Comparison of ENCODE assay signal across 8 cellular contexts in the genomic region with DNA sequence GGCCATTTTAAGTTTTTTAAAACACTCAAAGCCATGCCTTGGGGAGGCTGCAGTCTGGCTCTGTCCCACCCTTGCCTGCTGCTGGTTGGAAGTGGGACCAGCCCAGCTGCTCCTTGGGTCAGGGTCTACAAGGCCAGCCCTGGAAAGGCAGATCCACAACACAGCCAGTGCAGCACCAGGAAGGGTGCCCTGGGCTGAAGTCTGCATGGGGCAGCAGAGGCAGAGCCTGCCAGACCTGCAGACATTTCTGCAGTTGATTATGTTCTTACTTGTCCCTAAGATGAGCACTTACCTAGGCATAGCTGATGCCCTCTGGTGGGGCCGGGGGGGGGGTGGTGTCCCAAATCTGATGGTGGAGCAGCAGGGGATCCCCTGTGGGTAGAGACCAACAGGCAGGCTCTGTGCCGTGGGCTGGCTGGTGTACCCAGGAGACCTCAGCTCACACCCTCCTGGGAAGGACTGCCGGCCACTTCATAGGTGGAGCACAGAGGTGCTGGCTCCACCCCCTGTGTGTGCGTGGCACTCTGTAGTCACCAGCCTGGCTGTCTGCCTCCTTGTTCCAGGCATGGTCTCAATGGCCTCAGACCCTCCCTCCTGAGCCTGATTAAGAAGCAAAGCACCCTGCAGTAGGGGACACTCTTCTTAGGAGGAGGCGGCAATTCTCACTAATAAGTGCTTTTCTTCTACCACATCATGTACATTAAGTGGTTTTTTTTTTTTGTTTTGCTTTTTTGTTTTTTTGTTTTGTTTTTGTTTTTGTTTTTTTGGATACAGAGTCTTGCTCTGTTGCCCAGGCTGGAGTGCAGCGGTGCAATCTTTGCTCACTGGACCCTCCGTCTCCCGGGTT.
DNase-seq lines count a peak whose midpoint lies in the region; ATAC-seq and TF ChIP-seq lines count a peak whose summit lies in the region.

No MANE protein-coding gene starts in this region.

- TF ChIP-seq CTCF in BE2C (IDR thresholded peaks at IDR 0.05; ENCODE audit: low read depth, low read length) (no peak), WTC11 (IDR thresholded peaks at IDR 0.05) (no peak), A673 (conservative IDR thresholded peaks at IDR 0.05; ENCODE audit: low read depth, low read length) (no peak)

- H3K9me3 Mint-ChIP-seq in WTC11 = peaks cover 9% of the 10 kb centered on the region

- H3K4me1 Mint-ChIP-seq in WTC11 = peaks cover 8% of the 10 kb centered on the region

- DNase-seq in BE2C = peak; percentile 45
- DNase-seq in WTC11 (ENCODE audit: low spot score) = peak; percentile 27
- no peak for DNase-seq in caudate nucleus (lab: John Stamatoyannopoulos, UW)
- no peak for DNase-seq in A673 (ENCODE audit: low spot score)
- DNase-seq in putamen (ENCODE audit: low spot score) = no peak
- DNase-seq in superior temporal gyrus (ENCODE audit: extremely low spot score) = no peak

- no peaks in the 10 kb centered on the region for H3K27me3 ChIP-seq in BE2C
- no peaks in the 10 kb centered on the region for H3K27me3 ChIP-seq in A673 (replicated peaks; ENCODE audit: insufficient read depth, low read depth, low read length, poor library complexity)

- POLR2A ChIA-PET in WTC11 (lab: Charles Lee) = interaction anchor here (0.6 kb wide), 1 partner anchor 62 kb away, joined by 7 read pairs; no protein-coding TSS in a partner anchor
- POLR2A ChIA-PET in A673 (lab: Charles Lee; ENCODE audit: low non-redundant PET) = no interaction called here

- peaks cover 2% of the 10 kb centered on the region; the same call in 1 of the 2 replicates for H3K9me3 ChIP-seq in BE2C
- no peaks in the 10 kb centered on the region for H3K9me3 ChIP-seq in A673 (ENCODE audit: low read depth, low read length, poor library complexity, severe bottlenecking)

- no TSS peak for BruUV-seq in A673 (replicated peaks; lab: Mats Ljungman, UMichigan)

- peak; percentile 92 for TF ChIP-seq POLR2A in GM18951 (IDR thresholded peaks at IDR 0.05; ENCODE audit: extremely low read depth, insufficient read depth, insufficient read length)

- H3K4me3 Mint-ChIP-seq in WTC11 = no peak overlapping the region

- CTCF ChIA-PET in WTC11 (lab: Charles Lee) (interaction anchor here (1.0 kb wide), 1 partner anchor 226 kb away, joined by 3 read pairs; no protein-coding TSS in a partner anchor), A673 (lab: Charles Lee) (no interaction called here)

- ATAC-seq in HG02973 (IDR thresholded peaks at IDR 0.05; ENCODE audit: unreplicated experiment) (peak; percentile 50), WTC11 (peak; percentile 96)

- H3K27ac Mint-ChIP-seq in WTC11 = no peak overlapping the region

- H3K4me3 ChIP-seq in BE2C (ENCODE audit: low read depth, low read length) = no peak overlapping the region
- H3K4me3 ChIP-seq in A673 (ENCODE audit: low read depth, low read length, poor library complexity, severe bottlenecking) = no peak overlapping the region

- H3K27ac ChIP-seq in caudate nucleus (ENCODE audit: low read depth, low read length) (no peak overlapping the region), A673 (ENCODE audit: low read depth, low read length, poor library complexity, severe bottlenecking) (no peak overlapping the region)

- peaks cover 2% of the 10 kb centered on the region; the same call in 1 of the 2 replicates for H3K36me3 Mint-ChIP-seq in WTC11

- H3K36me3 ChIP-seq in BE2C (no peaks in the 10 kb centered on the region), A673 (ENCODE audit: insufficient read depth, low read length, poor library complexity, severe bottlenecking) (no peaks in the 10 kb centered on the region)

- in situ Hi-C loops in GM18951 (cut with MboI; ENCODE audit: low sequenced_read_pairs, unreplicated experiment) = loop anchor here (10.0 kb wide), 1 partner anchor 96 kb away; a partner anchor contains a TSS

- H3K4me1 ChIP-seq in BE2C = no peaks in the 10 kb centered on the region
- H3K4me1 ChIP-seq in A673 (ENCODE audit: insufficient read depth, low read length, poor library complexity, severe bottlenecking) = no peaks in the 10 kb centered on the region

- peaks cover 8% of the 10 kb centered on the region for H3K27me3 Mint-ChIP-seq in WTC11 (ENCODE audit: low read depth)

- intact Hi-C loops in A673 (cut with micrococcal nuclease; ENCODE audit: unreplicated experiment) = no loop called here

TF ChIP-seq in WTC11, 78 proteins besides CTCF, POLR2A, EP300 and RAD21 (continues in another document):
- TF ChIP-seq OVOL2 (CRISPR knock-in tag; IDR thresholded peaks at IDR 0.05; ENCODE audit: borderline replicate concordance) (no peak), EMX1 (CRISPR knock-in tag; IDR thresholded peaks at IDR 0.05) (no peak), NR3C1 (CRISPR knock-in tag; conservative IDR thresholded peaks at IDR 0.05; ENCODE audit: low read depth) (no peak), ZNF671 (CRISPR knock-in tag; IDR thresholded peaks at IDR 0.05) (no peak), RELA (CRISPR knock-in tag; IDR thresholded peaks at IDR 0.05; ENCODE audit: borderline replicate concordance) (no peak), CREM (CRISPR knock-in tag; IDR thresholded peaks at IDR 0.05) (no peak), MYBL2 (CRISPR knock-in tag; IDR thresholded peaks at IDR 0.05) (no peak)
- TF ChIP-seq, protein P1, sequence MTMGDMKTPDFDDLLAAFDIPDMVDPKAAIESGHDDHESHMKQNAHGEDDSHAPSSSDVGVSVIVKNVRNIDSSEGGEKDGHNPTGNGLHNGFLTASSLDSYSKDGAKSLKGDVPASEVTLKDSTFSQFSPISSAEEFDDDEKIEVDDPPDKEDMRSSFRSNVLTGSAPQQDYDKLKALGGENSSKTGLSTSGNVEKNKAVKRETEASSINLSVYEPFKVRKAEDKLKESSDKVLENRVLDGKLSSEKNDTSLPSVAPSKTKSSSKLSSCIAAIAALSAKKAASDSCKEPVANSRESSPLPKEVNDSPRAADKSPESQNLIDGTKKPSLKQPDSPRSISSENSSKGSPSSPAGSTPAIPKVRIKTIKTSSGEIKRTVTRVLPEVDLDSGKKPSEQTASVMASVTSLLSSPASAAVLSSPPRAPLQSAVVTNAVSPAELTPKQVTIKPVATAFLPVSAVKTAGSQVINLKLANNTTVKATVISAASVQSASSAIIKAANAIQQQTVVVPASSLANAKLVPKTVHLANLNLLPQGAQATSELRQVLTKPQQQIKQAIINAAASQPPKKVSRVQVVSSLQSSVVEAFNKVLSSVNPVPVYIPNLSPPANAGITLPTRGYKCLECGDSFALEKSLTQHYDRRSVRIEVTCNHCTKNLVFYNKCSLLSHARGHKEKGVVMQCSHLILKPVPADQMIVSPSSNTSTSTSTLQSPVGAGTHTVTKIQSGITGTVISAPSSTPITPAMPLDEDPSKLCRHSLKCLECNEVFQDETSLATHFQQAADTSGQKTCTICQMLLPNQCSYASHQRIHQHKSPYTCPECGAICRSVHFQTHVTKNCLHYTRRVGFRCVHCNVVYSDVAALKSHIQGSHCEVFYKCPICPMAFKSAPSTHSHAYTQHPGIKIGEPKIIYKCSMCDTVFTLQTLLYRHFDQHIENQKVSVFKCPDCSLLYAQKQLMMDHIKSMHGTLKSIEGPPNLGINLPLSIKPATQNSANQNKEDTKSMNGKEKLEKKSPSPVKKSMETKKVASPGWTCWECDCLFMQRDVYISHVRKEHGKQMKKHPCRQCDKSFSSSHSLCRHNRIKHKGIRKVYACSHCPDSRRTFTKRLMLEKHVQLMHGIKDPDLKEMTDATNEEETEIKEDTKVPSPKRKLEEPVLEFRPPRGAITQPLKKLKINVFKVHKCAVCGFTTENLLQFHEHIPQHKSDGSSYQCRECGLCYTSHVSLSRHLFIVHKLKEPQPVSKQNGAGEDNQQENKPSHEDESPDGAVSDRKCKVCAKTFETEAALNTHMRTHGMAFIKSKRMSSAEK (CRISPR knock-in tag; IDR thresholded peaks at IDR 0.05; ENCODE audit: borderline replicate concordance) = no peak
- TF ChIP-seq, protein P2, sequence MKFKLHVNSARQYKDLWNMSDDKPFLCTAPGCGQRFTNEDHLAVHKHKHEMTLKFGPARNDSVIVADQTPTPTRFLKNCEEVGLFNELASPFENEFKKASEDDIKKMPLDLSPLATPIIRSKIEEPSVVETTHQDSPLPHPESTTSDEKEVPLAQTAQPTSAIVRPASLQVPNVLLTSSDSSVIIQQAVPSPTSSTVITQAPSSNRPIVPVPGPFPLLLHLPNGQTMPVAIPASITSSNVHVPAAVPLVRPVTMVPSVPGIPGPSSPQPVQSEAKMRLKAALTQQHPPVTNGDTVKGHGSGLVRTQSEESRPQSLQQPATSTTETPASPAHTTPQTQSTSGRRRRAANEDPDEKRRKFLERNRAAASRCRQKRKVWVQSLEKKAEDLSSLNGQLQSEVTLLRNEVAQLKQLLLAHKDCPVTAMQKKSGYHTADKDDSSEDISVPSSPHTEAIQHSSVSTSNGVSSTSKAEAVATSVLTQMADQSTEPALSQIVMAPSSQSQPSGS (CRISPR knock-in tag; IDR thresholded peaks at IDR 0.05; ENCODE audit: borderline replicate concordance, low read depth) = no peak
- TF ChIP-seq, protein P3, sequence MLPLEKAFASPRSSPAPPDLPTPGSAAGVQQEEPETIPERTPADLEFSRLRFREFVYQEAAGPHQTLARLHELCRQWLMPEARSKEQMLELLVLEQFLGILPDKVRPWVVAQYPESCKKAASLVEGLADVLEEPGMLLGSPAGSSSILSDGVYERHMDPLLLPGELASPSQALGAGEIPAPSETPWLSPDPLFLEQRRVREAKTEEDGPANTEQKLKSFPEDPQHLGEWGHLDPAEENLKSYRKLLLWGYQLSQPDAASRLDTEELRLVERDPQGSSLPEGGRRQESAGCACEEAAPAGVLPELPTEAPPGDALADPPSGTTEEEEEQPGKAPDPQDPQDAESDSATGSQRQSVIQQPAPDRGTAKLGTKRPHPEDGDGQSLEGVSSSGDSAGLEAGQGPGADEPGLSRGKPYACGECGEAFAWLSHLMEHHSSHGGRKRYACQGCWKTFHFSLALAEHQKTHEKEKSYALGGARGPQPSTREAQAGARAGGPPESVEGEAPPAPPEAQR (CRISPR knock-in tag; IDR thresholded peaks at IDR 0.05) = no peak

Comparison
In these comparisons a context has a peak if more than half of its experiments do, and no peak if none do; other contexts are left out.
1. DNase-seq: peak in BE2C (single experiment) and WTC11 (single experiment); none in caudate nucleus (0 of 61), A673 (single experiment), putamen (single experiment) and superior temporal gyrus (single experiment).